ENCODE assay signal across 13 cellular contexts in genomic region chr17:8110456-8110804, GRCh38. TPM values are rescaled to one million over a fixed set of nuclear protein-coding genes. Genes with fewer than 3 reads are reported as not detected.
A peak's percentile ranks its signal among the peaks of the same experiment; 100 is the strongest.
DNase-seq lines count a peak whose midpoint lies in the region; ATAC-seq and TF ChIP-seq lines count a peak whose summit lies in the region.
"Had no signal": no experiment of that assay in that cellular context is flagged by ENCODE, and none has a peak within 500 bp of the region (broad histone marks: within the 10 kb centered on the region; RNA-seq: fewer than 3 reads in every experiment).

No MANE protein-coding gene starts in this region.

- H3K36me3 ChIP-seq in iPS-18a (ENCODE audit: control insufficient read depth, low read depth, low read length) = no peaks in the 10 kb centered on the region
- H3K36me3 ChIP-seq in stomach = no peaks in the 10 kb centered on the region
- no peaks in the 10 kb centered on the region for H3K36me3 ChIP-seq in ovary
- H3K36me3 ChIP-seq: thyroid gland had no signal

- peak overlapping the region; percentile 31 to 64 for H3K4me3 Mint-ChIP-seq in activated T-cell treated with anti-CD3 and anti-CD28 coated beads, Interleukin-2, amount 50 U/mL, for 72 hours
- peak overlapping the region in 2 of 3 donors; percentile 47 to 60 for H3K4me3 Mint-ChIP-seq in T-cell

- H3K27me3 ChIP-seq in iPS-18a (ENCODE audit: control insufficient read depth, insufficient read depth, low read length) = peaks cover 63% of the 10 kb centered on the region
- peaks cover 0 to 75% (median 48%) of the 10 kb centered on the region in 3 donors for H3K27me3 ChIP-seq in stomach
- no peaks in the 10 kb centered on the region for H3K27me3 ChIP-seq in ovary
- H3K27me3 ChIP-seq: thyroid gland had no signal

- no peaks in the 10 kb centered on the region for H3K9me3 ChIP-seq in iPS-18a (ENCODE audit: control insufficient read depth, low read depth, low read length)
- H3K9me3 ChIP-seq in stomach = no peaks in the 10 kb centered on the region
- no peaks in the 10 kb centered on the region for H3K9me3 ChIP-seq in ovary
- H3K9me3 ChIP-seq: thyroid gland had no signal

- TF ChIP-seq EP300 in stomach (IDR thresholded peaks at IDR 0.05) = no peak
- no peak for TF ChIP-seq EP300 in ovary (IDR thresholded peaks at IDR 0.05)

- WGBS in stomach, 5 donors = 11 to 29% (median 17%) methylated on average over 4 to 10 of the region's 10 CpGs
- WGBS in ovary, 3 donors = 28 to 39% (median 28%) methylated on average over 8 to 10 of the region's 10 CpGs

- no peak for DNase-seq in activated T-cell treated with anti-CD3 and anti-CD28 coated beads, Interleukin-2, amount 50 U/mL, for 72 hours
- no peak for DNase-seq in activated T-cell treated with anti-CD3 and anti-CD28 coated beads, Interleukin-2, amount 50 U/mL, for 48 hours
- DNase-seq in T-cell (no peak), stomach (no peak), ovary (no peak)

- H3K4me3 ChIP-seq in iPS-18a (ENCODE audit: low read length) (peak overlapping the region; percentile 69), stomach (peak overlapping the region in 3 of 4 donors; percentile 38 to 53 (median 46)), ovary (no peak overlapping the region)

- H3K9me3 Mint-ChIP-seq in activated T-cell treated with anti-CD3 and anti-CD28 coated beads, Interleukin-2, amount 50 U/mL, for 72 hours = no peaks in the 10 kb centered on the region
- no peaks in the 10 kb centered on the region for H3K9me3 Mint-ChIP-seq in T-cell

- H3K27ac Mint-ChIP-seq in activated T-cell treated with anti-CD3 and anti-CD28 coated beads, Interleukin-2, amount 50 U/mL, for 72 hours = no peak overlapping the region
- no peak overlapping the region for H3K27ac Mint-ChIP-seq in T-cell

- H3K27me3 Mint-ChIP-seq in activated T-cell treated with anti-CD3 and anti-CD28 coated beads, Interleukin-2, amount 50 U/mL, for 72 hours (ENCODE audit: low read depth) = peaks cover 40% of the 10 kb centered on the region
- H3K27me3 Mint-ChIP-seq in T-cell = peaks cover 20 to 34% of the 10 kb centered on the region in 2 donors

- peaks cover 11% of the 10 kb centered on the region for H3K4me1 Mint-ChIP-seq in activated T-cell treated with anti-CD3 and anti-CD28 coated beads, Interleukin-2, amount 50 U/mL, for 72 hours (ENCODE audit: low read depth)
- peaks cover 0 to 4% (median 4%) of the 10 kb centered on the region in 3 donors for H3K4me1 Mint-ChIP-seq in T-cell

- POLR2A ChIA-PET in T-cell (lab: Charles Lee) = interaction anchor here (0.6 to 0.9 kb wide), 2 partner anchors 31 to 435 kb away, joined by 3 to 5 read pairs; no protein-coding TSS in a partner anchor

- CTCF ChIA-PET in T-cell (lab: Charles Lee) = interaction anchor here (0.6 to 2.4 kb wide), 18 partner anchors 9 to 789 kb away, joined by 3 to 14 read pairs (median 5); no protein-coding TSS in a partner anchor

- H3K4me1 ChIP-seq in iPS-18a (ENCODE audit: control insufficient read depth, low read depth, low read length) = no peaks in the 10 kb centered on the region
- peaks cover 10 to 16% (median 13%) of the 10 kb centered on the region in 4 donors for H3K4me1 ChIP-seq in stomach
- H3K4me1 ChIP-seq in ovary (ENCODE audit: insufficient read depth) = peaks cover 6% of the 10 kb centered on the region

- no peak overlapping the region for H3K9ac ChIP-seq in iPS-18a (ENCODE audit: low read length)

- H3K27ac ChIP-seq in iPS-18a (ENCODE audit: low read length) (no peak overlapping the region), stomach (no peak overlapping the region), ovary (no peak overlapping the region)
- H3K27ac ChIP-seq: thyroid gland had no signal

- TF ChIP-seq POLR2A in stomach (IDR thresholded peaks at IDR 0.05) (no peak), ovary (IDR thresholded peaks at IDR 0.05) (no peak)

- no peaks in the 10 kb centered on the region for H3K36me3 Mint-ChIP-seq in activated T-cell treated with anti-CD3 and anti-CD28 coated beads, Interleukin-2, amount 50 U/mL, for 72 hours (ENCODE audit: insufficient read depth in 2 of 2)
- H3K36me3 Mint-ChIP-seq in T-cell = no peaks in the 10 kb centered on the region
- H3K36me3 Mint-ChIP-seq: naive B cell had no signal

- ATAC-seq in activated T-cell treated with anti-CD3 and anti-CD28 coated beads, Interleukin-2, amount 50 U/mL, for 72 hours (replicated peaks in 1 of 2) = no peak
- ATAC-seq in T-cell (replicated peaks in 1 of 4) = no peak
- no peak for ATAC-seq in HG02852 (IDR thresholded peaks at IDR 0.05; ENCODE audit: unreplicated experiment)
- ATAC-seq in GM21423 (IDR thresholded peaks at IDR 0.05; ENCODE audit: unreplicated experiment) = no peak

- intact Hi-C loops in stomach (cut with DNase I; ENCODE audit: low total_unique reads) = no loop called here
- intact Hi-C loops in ovary (cut with DNase I) = loop anchor here in 2 of 4 donors (10.0 kb wide), 2 partner anchors 174 to 184 kb away; partner anchors contain the start of genes RANGRF (in 1 of the 2) and SLC25A35 (in 1 of the 2)

- TF ChIP-seq CTCF in stomach (IDR thresholded peaks at IDR 0.05) (no peak), ovary (IDR thresholded peaks at IDR 0.05) (no peak)

RNA-seq across cellular contexts. Expression of gene ALOXE3, which starts 7.9 kb away (rescaled TPM):
- total RNA-seq in activated T-cell treated with anti-CD3 and anti-CD28 coated beads, Interleukin-2, amount 50 U/mL, for 72 hours = not detected
- total RNA-seq in T-cell = 1 to 10 TPM in 1 of 5 donors, under 1 TPM in 3, not detected in 1; 0.13 to 1.2 (median 0.19) TPM
- total RNA-seq in stomach = not detected
- polyA plus RNA-seq in stomach = under 1 TPM in 2 of 3 donors, not detected in 1; 0.12 to 0.43 TPM
- not detected for total RNA-seq in ovary
- polyA plus RNA-seq in ovary = under 1 TPM in 1 of 2 donors, not detected in 1; 0.07 TPM
- total RNA-seq: dermis blood vessel endothelial cell, GM12878, kidney, thyroid gland had no signal

RNA-seq across cellular contexts. Expression of gene HES7, which starts 13.5 kb away (rescaled TPM):
- total RNA-seq in activated T-cell treated with anti-CD3 and anti-CD28 coated beads, Interleukin-2, amount 50 U/mL, for 72 hours = 1 to 10 TPM; 1.5 to 4.3 TPM
- total RNA-seq in T-cell = 1 to 10 TPM in 1 of 5 donors, under 1 TPM in 2, not detected in 2; 0.16 to 1.6 (median 0.23) TPM
- total RNA-seq in stomach = not detected
- under 1 TPM in 2 of 3 donors, not detected in 1; 0.58 to 0.92 TPM for polyA plus RNA-seq in stomach
- under 1 TPM in 6 of 7 donors, not detected in 1; 0.11 to 0.97 (median 0.81) TPM for total RNA-seq in ovary
- under 1 TPM in 1 of 2 donors, not detected in 1; 0.25 TPM for polyA plus RNA-seq in ovary
- total RNA-seq: dermis blood vessel endothelial cell had no signal

RNA-seq across cellular contexts. Expression of gene ALOX12B, which starts 22.9 kb away (rescaled TPM):
- 1 to 10 TPM; 1.3 to 4.1 TPM for total RNA-seq in activated T-cell treated with anti-CD3 and anti-CD28 coated beads, Interleukin-2, amount 50 U/mL, for 72 hours
- total RNA-seq in T-cell = 1 to 10 TPM in 1 of 5 donors, under 1 TPM in 3, not detected in 1; 0.63 to 1.1 (median 0.81) TPM
- total RNA-seq in stomach = not detected
- polyA plus RNA-seq in stomach = under 1 TPM in 1 of 3 donors, not detected in 2; 0.88 TPM
- under 1 TPM in 1 of 7 donors, not detected in 6; 0.70 TPM for total RNA-seq in ovary
- polyA plus RNA-seq in ovary = not detected
- total RNA-seq: dermis blood vessel endothelial cell, kidney, thyroid gland had no signal

RNA-seq across cellular contexts. Expression of gene PER1, which starts 41.8 kb away (rescaled TPM):
- 10 to 100 TPM; 58.2 to 78.5 TPM for total RNA-seq in activated T-cell treated with anti-CD3 and anti-CD28 coated beads, Interleukin-2, amount 50 U/mL, for 72 hours
- total RNA-seq in T-cell (1,000 to 10,000 TPM in 2 of 5 donors, 10 to 100 TPM in 3; 62.6 to 1,675 (median 82.4) TPM), stomach (100 to 1,000 TPM in 3 of 5 donors, 10 to 100 TPM in 2; 16.2 to 163 (median 137) TPM), ovary (100 to 1,000 TPM in 6 of 7 donors, 10 to 100 TPM in 1; 74.9 to 394 (median 165) TPM)
- polyA plus RNA-seq in stomach (10 to 100 TPM; 47.2 to 69.4 (median 66.7) TPM), ovary (100 to 1,000 TPM in 1 of 2 donors, 10 to 100 TPM in 1; 12.8 to 164 TPM)

RNA-seq across cellular contexts. Expression of gene VAMP2, which starts 52.3 kb away (rescaled TPM):
- total RNA-seq in activated T-cell treated with anti-CD3 and anti-CD28 coated beads, Interleukin-2, amount 50 U/mL, for 72 hours = 10 to 100 TPM; 71.3 to 73.6 TPM
- total RNA-seq in T-cell = 100 to 1,000 TPM; 160 to 243 (median 186) TPM
- total RNA-seq in stomach = 100 to 1,000 TPM in 1 of 5 donors, 10 to 100 TPM in 2, 1 to 10 TPM in 2; 6.7 to 104 (median 17.3) TPM
- 10 to 100 TPM; 32.4 to 58.8 (median 43.1) TPM for polyA plus RNA-seq in stomach
- 100 to 1,000 TPM in 4 of 7 donors, 10 to 100 TPM in 3; 35.5 to 147 (median 118) TPM for total RNA-seq in ovary
- 100 to 1,000 TPM in 1 of 2 donors, 10 to 100 TPM in 1; 99.2 to 233 TPM for polyA plus RNA-seq in ovary
